ENCODE assay signal across 8 cellular contexts in genomic region chr6:17885079-17885478, GRCh38.
DNase-seq lines count a peak whose midpoint lies in the region; ATAC-seq and TF ChIP-seq lines count a peak whose summit lies in the region.

No MANE protein-coding gene starts in this region.

- H3K4me1 ChIP-seq in endodermal cell (ENCODE audit: control insufficient read depth, insufficient read depth, low read length) (no peaks in the 10 kb centered on the region), A673 (ENCODE audit: insufficient read depth, low read length, poor library complexity, severe bottlenecking) (no peaks in the 10 kb centered on the region), suprapubic skin (peaks cover 14% of the 10 kb centered on the region)

- H3K27me3 ChIP-seq in endodermal cell (ENCODE audit: control insufficient read depth, insufficient read depth, low read length, poor library complexity, severe bottlenecking) (no peaks in the 10 kb centered on the region), A673 (replicated peaks; ENCODE audit: insufficient read depth, low read depth, low read length, poor library complexity) (no peaks in the 10 kb centered on the region), suprapubic skin (no peaks in the 10 kb centered on the region)

- H3K9me3 Mint-ChIP-seq in endodermal cell = no peaks in the 10 kb centered on the region

- DNase-seq in endodermal cell (no peak), posterior cingulate gyrus (no peak), A673 (ENCODE audit: low spot score) (no peak), suprapubic skin (ENCODE audit: low spot score in 2 of 2) (no peak)
- DNase-seq in stimulated activated CD4-positive, alpha-beta T cell treated with anti-CD3 and anti-CD28 coated beads, Interleukin-2, amount 100 ng/mL, for 24 hours = no peak

- no TSS peak for BruUV-seq in A673 (replicated peaks; lab: Mats Ljungman, UMichigan)

- H3K27me3 Mint-ChIP-seq in endodermal cell (ENCODE audit: insufficient read depth) = no peaks in the 10 kb centered on the region

- peaks cover 6% of the 10 kb centered on the region for H3K36me3 Mint-ChIP-seq in endodermal cell (ENCODE audit: low read depth)

- no peak overlapping the region for H3K9ac ChIP-seq in endodermal cell (ENCODE audit: extremely low read depth, low read length, poor library complexity, severe bottlenecking)

- H3K4me3 ChIP-seq in GM08714 (ENCODE audit: low read length) (peak overlapping the region; percentile 39; the same call in 1 of the 2 replicates), endodermal cell (ENCODE audit: low read length) (no peak overlapping the region), A673 (ENCODE audit: low read depth, low read length, poor library complexity, severe bottlenecking) (no peak overlapping the region), suprapubic skin (no peak overlapping the region)

- no peak for TF ChIP-seq POLR2A in suprapubic skin (IDR thresholded peaks at IDR 0.05)

- H3K36me3 ChIP-seq in endodermal cell (ENCODE audit: control insufficient read depth, insufficient read depth, low read length) (no peaks in the 10 kb centered on the region), A673 (ENCODE audit: insufficient read depth, low read length, poor library complexity, severe bottlenecking) (no peaks in the 10 kb centered on the region), suprapubic skin (no peaks in the 10 kb centered on the region)

- 96% methylated on average over 1 of the region's 1 CpG; no CpG with 5 or more reads in 1 of the 2 experiments for WGBS in endodermal cell (ENCODE audit: insufficient coverage in 1 of 2, insufficient read length in 1 of 2), 2 experiments
- 43% methylated on average over 1 of the region's 1 CpG for WGBS in suprapubic skin

- H3K4me3 Mint-ChIP-seq in endodermal cell = no peak overlapping the region

- H3K9me3 ChIP-seq in endodermal cell (ENCODE audit: control insufficient read depth, low read length) (no peaks in the 10 kb centered on the region), A673 (ENCODE audit: low read depth, low read length, poor library complexity, severe bottlenecking) (no peaks in the 10 kb centered on the region), suprapubic skin (no peaks in the 10 kb centered on the region)

- TF ChIP-seq CTCF in endodermal cell (conservative IDR thresholded peaks at IDR 0.05) = no peak
- no peak for TF ChIP-seq CTCF in A673 (conservative IDR thresholded peaks at IDR 0.05; ENCODE audit: low read depth, low read length)
- TF ChIP-seq CTCF in suprapubic skin (IDR thresholded peaks at IDR 0.05) = no peak

- POLR2A ChIA-PET in A673 (lab: Charles Lee; ENCODE audit: low non-redundant PET) = no interaction called here

- no peak overlapping the region for H3K27ac ChIP-seq in endodermal cell (ENCODE audit: low read depth, low read length)
- H3K27ac ChIP-seq in A673 (ENCODE audit: low read depth, low read length, poor library complexity, severe bottlenecking) = no peak overlapping the region
- H3K27ac ChIP-seq in suprapubic skin = no peak overlapping the region

- peak overlapping the region; percentile 49 for H3K27ac Mint-ChIP-seq in endodermal cell

- CTCF ChIA-PET in A673 (lab: Charles Lee) = no interaction called here

- no peaks in the 10 kb centered on the region for H3K4me1 Mint-ChIP-seq in endodermal cell

- intact Hi-C loops in posterior cingulate gyrus (cut with DNase I) (no loop called here), A673 (cut with micrococcal nuclease; ENCODE audit: unreplicated experiment) (no loop called here)

- no peak for TF ChIP-seq EP300 in suprapubic skin (IDR thresholded peaks at IDR 0.05)

- ATAC-seq in GM21381 (IDR thresholded peaks at IDR 0.05; ENCODE audit: unreplicated experiment) (peak; percentile 50), HG03520 (IDR thresholded peaks at IDR 0.05; ENCODE audit: unreplicated experiment) (peak; percentile 45)
